Comparison of ENCODE assay signal across 18 cellular contexts in genomic region chr22:32527756-32528155, GRCh38. TPM values are rescaled to one million over a fixed set of nuclear protein-coding genes. Genes with fewer than 3 reads are reported as not detected.
DNase-seq lines count a peak whose midpoint lies in the region; ATAC-seq, FAIRE-seq and TF ChIP-seq lines count a peak whose summit lies in the region.
"Had no signal": no experiment of that assay in that cellular context is flagged by ENCODE, and none has a peak within 500 bp of the region (broad histone marks: within the 10 kb centered on the region; RNA-seq: fewer than 3 reads in every experiment).

No MANE protein-coding gene starts in this region.

- POLR2A ChIA-PET in K562 (lab: Yijun Ruan, JAX), result no interaction called here
- POLR2A ChIA-PET in WTC11 (lab: Charles Lee), result no interaction called here

- no peak for FAIRE-seq in K562 (lab: Jason Lieb, UNC)
- FAIRE-seq: HTR-8/SVneo had no signal

- no peaks in the 10 kb centered on the region for H3K9me3 ChIP-seq in K562 (replicated peaks; ENCODE audit: control insufficient read depth, insufficient read depth, low read depth, low read length)
- H3K9me3 ChIP-seq in HAP-1, result no peaks in the 10 kb centered on the region

- no peak for TF ChIP-seq RAD21 in K562 (CRISPR knock-in tag; conservative IDR thresholded peaks at IDR 0.05 in 1 of 2, IDR thresholded peaks at IDR 0.05 in 1 of 2)

- BruUV-seq in K562 (replicated peaks; lab: Mats Ljungman, UMichigan), result no TSS peak

- peaks cover 3% of the 10 kb centered on the region; the same call in 1 of the 2 replicates for H3K9me3 Mint-ChIP-seq in WTC11

- H3K27me3 Mint-ChIP-seq in WTC11 (ENCODE audit: low read depth), result no peaks in the 10 kb centered on the region

- H3K27ac ChIP-seq in K562 (ENCODE audit: extremely low read depth, low read depth, low read length) (no peak overlapping the region), layer of hippocampus (ENCODE audit: low read depth, low read length) (peak overlapping the region; percentile 65), substantia nigra (ENCODE audit: low read depth, low read length, poor library complexity, severe bottlenecking) (peak overlapping the region; percentile 95)
- H3K27ac ChIP-seq: C4-2B, HL-60 had no signal

- TF ChIP-seq CTCF in K562 (IDR thresholded peaks at IDR 0.05 in 2 of 3, conservative IDR thresholded peaks at IDR 0.05 in 1 of 3; ENCODE audit: insufficient read depth in 2 of 3, low read depth in 1 of 3, low read length in 3 of 3) (no peak), WTC11 (IDR thresholded peaks at IDR 0.05) (no peak)

- H3K36me3 ChIP-seq in K562 (ENCODE audit: control insufficient read depth, insufficient read depth, low read length), result no peaks in the 10 kb centered on the region
- no peaks in the 10 kb centered on the region for H3K36me3 ChIP-seq in HAP-1 (replicated peaks)

- 0% methylated on average over 1 of the region's 5 CpGs for WGBS in K562 (ENCODE audit: insufficient coverage, low coverage, missing lambda C conversion rate)

- H3K4me2 ChIP-seq in K562 (ENCODE audit: insufficient read depth, low read length), result no peak overlapping the region

- H3K27ac Mint-ChIP-seq in WTC11, result no peak overlapping the region

- peaks cover 13% of the 10 kb centered on the region for H3K4me1 Mint-ChIP-seq in WTC11

- TF ChIP-seq POLR2A in K562 (conservative IDR thresholded peaks at IDR 0.05), result no peak

- peaks cover 15 to 18% of the 10 kb centered on the region in 2 experiments for H3K4me1 ChIP-seq in K562 (replicated peaks in 1 of 2; ENCODE audit: control insufficient read depth in 2 of 2, insufficient read depth in 2 of 2, low read length in 2 of 2)
- no peaks in the 10 kb centered on the region; the same call in 1 of the 2 replicates for H3K4me1 ChIP-seq in HAP-1

- no peak overlapping the region for H3K9ac ChIP-seq in K562 (ENCODE audit: insufficient read depth in 1 of 2, low read depth in 2 of 2, low read length in 2 of 2)

- no peak overlapping the region for H2AFZ ChIP-seq in K562 (ENCODE audit: low read depth, low read length)

- H3K9me1 ChIP-seq in K562 (ENCODE audit: control insufficient read depth, insufficient read depth, low read length), result no peaks in the 10 kb centered on the region

- H3K27me3 ChIP-seq in K562 (ENCODE audit: control insufficient read depth in 2 of 2, insufficient read depth in 2 of 2, low read length in 2 of 2) (no peaks in the 10 kb centered on the region; a peak in 1 of 5 replicates), layer of hippocampus (ENCODE audit: control insufficient read depth, insufficient read depth, low read length) (no peaks in the 10 kb centered on the region), HAP-1 (ENCODE audit: low read depth) (no peaks in the 10 kb centered on the region)

- no peak for TF ChIP-seq EP300 in K562 (IDR thresholded peaks at IDR 0.05; ENCODE audit: low read length)

- H3K4me3 ChIP-seq in K562 (no peak overlapping the region), HAP-1 (no peak overlapping the region)

- no peaks in the 10 kb centered on the region for H3K36me3 Mint-ChIP-seq in WTC11

- CTCF ChIA-PET in K562 (lab: Yijun Ruan, JAX; ENCODE audit: low intra/inter-chr PET ratio), result interaction anchor here (1.6 to 2.0 kb wide), 2 partner anchors 269 to 473 kb away, joined by 4 to 11 read pairs; no protein-coding TSS in a partner anchor
- CTCF ChIA-PET in WTC11 (lab: Charles Lee), result interaction anchor here (0.6 to 5.8 kb wide), 8 partner anchors 9 to 599 kb away, joined by 3 to 73 read pairs (median 6); no protein-coding TSS in a partner anchor

- no peaks in the 10 kb centered on the region for H4K20me1 ChIP-seq in K562 (replicated peaks; ENCODE audit: control insufficient read depth, insufficient read depth, low read length)

- ATAC-seq in K562 (no peak), WTC11 (no peak)

- intact Hi-C loops in K562 (cut with micrococcal nuclease), result loop anchor here (5.0 kb wide), 2 partner anchors 460 to 475 kb away; no protein-coding TSS in a partner anchor

- DNase-seq in NCI-H82 treated with DMSO at 0.1 percent for 48 hours (lab: John Stamatoyannopoulos, UW; ENCODE audit: unreplicated experiment) (peak; percentile 42), K562 (ENCODE audit: extremely low read depth in 1 of 4, low spot score in 3 of 4) (peak; percentile 14 to 27 (median 20)), substantia nigra (lab: John Stamatoyannopoulos, UW) (no peak), OCI-M1 (lab: John Stamatoyannopoulos, UW) (no peak), HAP-1 (ENCODE audit: low spot score in 2 of 2) (no peak), WTC11 (ENCODE audit: low spot score) (no peak)
- DNase-seq in stimulated activated CD4-positive, alpha-beta T cell treated with anti-CD3 and anti-CD28 coated beads, Interleukin-2, amount 100 ng/mL, for 24 hours, result no peak
- DNase-seq: DMS79, H7, IMR-90, Karpas-422, NCI-H1417 treated with DMSO at 0.1 percent for 48 hours, NCI-H187 treated with DMSO at 0.1 percent for 48 hours, SIG-M5 had no signal

- H3K79me2 ChIP-seq in K562 (ENCODE audit: control insufficient read depth, insufficient read depth, low read length), result no peaks in the 10 kb centered on the region

- in situ Hi-C loops in K562 (cut with MboI) (loop anchor here (5.0 to 25.0 kb wide), 3 partner anchors 270 to 685 kb away; no protein-coding TSS in a partner anchor), HAP-1 (cut with MboI; ENCODE audit: low sequenced_read_pairs) (loop anchor here (10.0 kb wide), 3 partner anchors 267 to 677 kb away; no protein-coding TSS in a partner anchor)

- no peak overlapping the region for H3K4me3 Mint-ChIP-seq in WTC11

TF ChIP-seq in K562, 482 proteins besides CTCF, POLR2A, EP300 and RAD21:
- peak; percentile 43; the same call in 1 of the 2 replicates for TF ChIP-seq GABPA (tag; conservative IDR thresholded peaks at IDR 0.05; ENCODE audit: low read depth)
- TF ChIP-seq ZNF140 (CRISPR knock-in tag; IDR thresholded peaks at IDR 0.05), result no peak
- 0 out of 2 replicates have a peak, but pooled peaks have one; percentile 22 for TF ChIP-seq TFAP4 (CRISPR knock-in tag; IDR thresholded peaks at IDR 0.05; ENCODE audit: borderline replicate concordance)

TF ChIP-seq in WTC11, 78 proteins besides CTCF, POLR2A, EP300 and RAD21 (continues in another document):
- TF ChIP-seq RORB (CRISPR knock-in tag; IDR thresholded peaks at IDR 0.05) (no peak), E2F4 (CRISPR knock-in tag; IDR thresholded peaks at IDR 0.05; ENCODE audit: borderline replicate concordance, low read depth) (no peak), ATF1 (CRISPR knock-in tag; IDR thresholded peaks at IDR 0.05) (no peak), ZMAT4 (CRISPR knock-in tag; IDR thresholded peaks at IDR 0.05) (no peak), ZNF263 (CRISPR knock-in tag; IDR thresholded peaks at IDR 0.05; ENCODE audit: low read depth) (no peak), ZNF416 (CRISPR knock-in tag; IDR thresholded peaks at IDR 0.05) (no peak), MYBL2 (CRISPR knock-in tag; IDR thresholded peaks at IDR 0.05) (no peak)

RNA-seq across cellular contexts. Expression of gene FBXO7, which starts 53.1 kb away (rescaled TPM):
- total RNA-seq in K562 (2011; cell fraction: chromatin; rRNA removed; ENCODE audit: low replicate concordance), result 43.4 and 97.2 TPM in 2 replicates
- total RNA-seq in K562 (2011; cell fraction: nucleolus; rRNA removed), result 28.3 and 35.4 TPM in 2 replicates
- 62.3 and 85.1 TPM in 2 replicates for total RNA-seq in K562 (2011; cell fraction: nucleoplasm; rRNA removed)
- total RNA-seq in K562 (2014; rRNA removed) (72.5 and 77.3 TPM in 2 replicates), K562 (2014; rRNA removed; fragmentation: Illumina TruSeq; extraction: Trizol) (114 and 123 TPM in 2 replicates), K562 (2015; rRNA removed; fragmentation: Illumina TruSeq; extraction: Trizol) (103 and 107 TPM in 2 replicates), K562 (2021) (85.2 and 94.0 TPM in 2 replicates), WTC11 (2021) (59.4 to 64.0 TPM (median 60.7 TPM) in 3 replicates)
- polyA plus RNA-seq in K562 (2011; rRNA removed) (162 and 169 TPM in 2 replicates), K562 (2014; fragmentation: Illumina TruSeq; extraction: Trizol) (126 and 146 TPM in 2 replicates), K562 (2014; fragmentation: Nextera tagmentation; extraction: Ambion mirVana) (10 to 100 TPM; 34.0 to 45.5 TPM), K562 (2014; rRNA removed) (82.4 and 89.0 TPM in 2 replicates)
- 131 and 186 TPM in 2 replicates for polyA plus RNA-seq in K562 (2011; cell fraction: cytosol; rRNA removed)
- polyA plus RNA-seq in K562 (2011; cell fraction: nucleus; rRNA removed), result 86.0 and 126 TPM in 2 replicates
- polyA plus RNA-seq in K562 (2012), result 73.4 and 85.3 TPM in 2 replicates
- polyA minus RNA-seq in K562 (2011; rRNA and poly(A)+ RNA removed), result 181 and 215 TPM in 2 replicates
- polyA minus RNA-seq in K562 (2011; cell fraction: cytosol; rRNA and poly(A)+ RNA removed), result 69.9 TPM in 2 replicates
- polyA minus RNA-seq in K562 (2011; cell fraction: nucleus; rRNA and poly(A)+ RNA removed), result 32.0 and 62.6 TPM in 2 replicates

Comparison
In these comparisons a context has a peak if more than half of its experiments do, and no peak if none do; other contexts are left out.
1. DNase-seq: peak in NCI-H82 treated with DMSO at 0.1 percent for 48 hours (single experiment) and K562 (4 of 4); none in substantia nigra (0 of 49), OCI-M1 (single experiment), HAP-1 (0 of 2), WTC11 (single experiment) and stimulated activated CD4-positive, alpha-beta T cell treated with anti-CD3 and anti-CD28 coated beads, Interleukin-2, amount 100 ng/mL, for 24 hours (0 of 2).